ENCODE assay signal across 28 cellular contexts in the genomic region with DNA sequence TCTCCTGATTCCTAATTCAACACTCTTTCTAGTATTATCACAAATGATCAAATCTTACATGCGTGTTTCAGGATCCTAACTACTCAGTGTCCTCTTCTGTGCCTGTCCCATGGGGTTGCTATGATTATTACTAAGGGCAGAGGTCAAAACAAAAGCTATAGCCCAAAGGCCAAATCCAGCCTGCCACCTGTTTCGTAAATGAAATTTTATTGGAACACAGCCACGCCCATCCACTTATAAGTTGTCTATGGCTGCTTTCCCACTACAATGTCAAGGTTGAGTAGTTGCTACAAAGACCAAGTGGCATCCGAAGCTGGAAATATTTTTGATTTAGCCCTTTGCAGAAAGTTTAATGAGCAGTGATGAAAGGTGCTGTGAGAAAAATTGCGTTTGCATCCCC.
"Had no signal": no experiment of that assay in that cellular context is flagged by ENCODE, and none has a peak within 500 bp of the region (broad histone marks: within the 10 kb centered on the region; RNA-seq: fewer than 3 reads in every experiment).

No MANE protein-coding gene starts in this region.

- H3K36me3 ChIP-seq: neural progenitor cell, ovary, right lobe of liver, sigmoid colon, spleen, suprapubic skin, tibial nerve, upper lobe of right lung, uterus had no signal

- H3K27ac ChIP-seq: neural progenitor cell, ovary, parathyroid adenoma, psoas muscle, right lobe of liver, sigmoid colon, spleen, suprapubic skin, testis, tibial nerve, upper lobe of right lung, uterus had no signal

- H3K4me3 ChIP-seq: neural progenitor cell, ovary, psoas muscle, right lobe of liver, sigmoid colon, smooth muscle cell, spleen, suprapubic skin, testis, tibial nerve, upper lobe of right lung, uterus had no signal

- H3K9ac ChIP-seq: neural progenitor cell, parathyroid adenoma had no signal

- H3K4me1 ChIP-seq: neural progenitor cell, parathyroid adenoma, psoas muscle, right lobe of liver, sigmoid colon, spleen, suprapubic skin, testis, tibial nerve, upper lobe of right lung, uterus had no signal

- ATAC-seq: naive thymus-derived CD4-positive, alpha-beta T cell; natural killer cell; psoas muscle; right cardiac atrium; right lobe of liver; stimulated activated memory B cell treated with anti-CD40 and anti-IgM and Interleukin-4, amounts not matched to agents 10 μg/mL and 1 μg/mL and 100 μg/mL, for 72 hours; stimulated activated naive CD8-positive, alpha-beta T cell treated with anti-CD3 and anti-CD28 coated beads, Interleukin-15, amount 100 ng/mL, for 72 hours; stimulated activated naive CD8-positive, alpha-beta T cell treated with anti-CD3 and anti-CD28 coated beads, Interleukin-15, Interleukin-2, amounts not matched to agents 100 U/mL and 50 U/mL, for 24 hours; upper lobe of right lung had no signal

- H3K9me3 ChIP-seq: ovary, psoas muscle, right lobe of liver, sigmoid colon, suprapubic skin, testis, tibial nerve, upper lobe of right lung, uterus had no signal

- DNase-seq: naive thymus-derived CD4-positive, alpha-beta T cell; natural killer cell; occipital lobe; ovary; posterior cingulate gyrus; psoas muscle; right cardiac atrium; right lobe of liver; sigmoid colon; spleen; stimulated activated CD4-positive, alpha-beta T cell treated with anti-CD3 and anti-CD28 coated beads, Interleukin-12 subunit alpha, Interleukin-12 subunit beta, amount 100 ng/mL, for 4 hours; stimulated activated CD4-positive, alpha-beta T cell treated with anti-CD3 and anti-CD28 coated beads, Interleukin-1b, Interleukin-23, amount 100 ng/mL, for 48 hours; stimulated activated CD4-positive, alpha-beta T cell treated with anti-CD3 and anti-CD28 coated beads, Interleukin-4, amount 100 ng/mL, for 1 hour; stimulated activated CD4-positive, alpha-beta T cell treated with anti-CD3 and anti-CD28 coated beads, Interleukin-4, amount 100 ng/mL, for 4 hours; stimulated activated CD8-positive, alpha-beta memory T cell treated with anti-CD3 and anti-CD28 coated beads, Interleukin-4, amount 100 ng/mL, for 48 hours; stimulated activated naive CD4-positive, alpha-beta T cell; stimulated activated naive CD8-positive, alpha-beta T cell treated with anti-CD3 and anti-CD28 coated beads, Interleukin-15, amount 100 ng/mL, for 72 hours; stimulated activated naive CD8-positive, alpha-beta T cell treated with anti-CD3 and anti-CD28 coated beads, Interleukin-15, Interleukin-2, amounts not matched to agents 100 U/mL and 50 U/mL, for 24 hours; substantia nigra; testis; upper lobe of right lung; uterus had no signal

- H3K27me3 ChIP-seq: neural progenitor cell, ovary, right lobe of liver, sigmoid colon, spleen, suprapubic skin, testis, tibial nerve, upper lobe of right lung, uterus had no signal
